ENCODE assay signal across 13 cellular contexts in the genomic region with DNA sequence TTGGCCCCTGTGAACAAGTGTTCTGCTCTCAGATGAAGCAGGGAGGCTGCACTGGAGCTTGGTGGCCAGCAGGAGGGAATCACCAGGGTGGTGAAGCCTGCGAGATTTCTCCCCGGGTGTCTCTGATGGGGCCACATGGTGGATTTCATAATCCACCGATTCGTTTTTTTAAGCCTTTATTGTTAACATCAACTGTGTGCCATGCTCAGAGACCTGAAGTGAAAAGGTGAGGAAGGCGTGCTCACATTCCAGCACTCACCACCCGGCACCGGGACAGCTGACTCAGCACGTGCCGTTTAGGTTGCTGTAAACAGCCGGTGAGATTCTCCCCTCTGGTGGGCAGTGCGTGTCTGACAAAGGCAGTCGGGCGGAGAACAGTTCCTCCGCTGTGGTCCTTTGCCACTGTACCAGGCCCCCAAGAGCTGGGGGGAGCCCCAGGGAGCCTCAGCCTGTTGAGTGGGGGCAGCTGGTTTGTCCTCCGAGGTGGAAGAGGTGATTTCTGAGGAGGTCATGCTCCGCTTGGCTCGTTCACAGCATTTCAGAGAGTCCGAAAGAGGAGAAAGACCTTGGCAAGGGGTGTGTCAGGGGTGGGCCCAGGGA. TPM values are rescaled to one million over a fixed set of nuclear protein-coding genes. Genes with fewer than 3 reads are reported as not detected.
DNase-seq lines count a peak whose midpoint lies in the region; ATAC-seq and TF ChIP-seq lines count a peak whose summit lies in the region.
"Had no signal": no experiment of that assay in that cellular context is flagged by ENCODE, and none has a peak within 500 bp of the region (broad histone marks: within the 10 kb centered on the region; RNA-seq: fewer than 3 reads in every experiment).

No MANE protein-coding gene starts in this region.

- H3K27me3 ChIP-seq in neural progenitor cell: no peaks in the 10 kb centered on the region

- no peak overlapping the region for H2AFZ ChIP-seq in neural progenitor cell (replicated peaks)

- peaks cover 14% of the 10 kb centered on the region for H4K20me1 ChIP-seq in neural progenitor cell (ENCODE audit: low read depth)

- no peak overlapping the region for H3K27ac Mint-ChIP-seq in chondrocyte (ENCODE audit: unreplicated experiment)
- H3K27ac Mint-ChIP-seq in neural progenitor cell: no peak overlapping the region
- H3K27ac Mint-ChIP-seq: effector memory CD8-positive, alpha-beta T cell had no signal

- peaks cover 13% of the 10 kb centered on the region for H3K4me1 ChIP-seq in neural progenitor cell

- H3K36me3 ChIP-seq in neural progenitor cell: no peaks in the 10 kb centered on the region

- no peaks in the 10 kb centered on the region for H3K27me3 Mint-ChIP-seq in chondrocyte (ENCODE audit: low read depth)
- H3K27me3 Mint-ChIP-seq in neural progenitor cell (ENCODE audit: insufficient read depth, low read depth): no peaks in the 10 kb centered on the region
- H3K27me3 Mint-ChIP-seq: effector memory CD8-positive, alpha-beta T cell; stimulated activated naive CD8-positive, alpha-beta T cell treated with anti-CD3 and anti-CD28 coated beads, Interleukin-15, amount 100 ng/mL, for 72 hours had no signal

- H3K9me3 Mint-ChIP-seq in chondrocyte (ENCODE audit: low read depth) (no peaks in the 10 kb centered on the region), neural progenitor cell (no peaks in the 10 kb centered on the region)
- H3K9me3 Mint-ChIP-seq: effector memory CD8-positive, alpha-beta T cell; stimulated activated naive CD8-positive, alpha-beta T cell treated with anti-CD3 and anti-CD28 coated beads, Interleukin-15, amount 100 ng/mL, for 72 hours had no signal

- H3K4me2 ChIP-seq in neural progenitor cell: no peak overlapping the region

- H3K79me2 ChIP-seq in neural progenitor cell (ENCODE audit: low read depth): no peaks in the 10 kb centered on the region

- H3K36me3 Mint-ChIP-seq in chondrocyte (ENCODE audit: low read depth): peaks cover 5% of the 10 kb centered on the region
- peaks cover 8% of the 10 kb centered on the region for H3K36me3 Mint-ChIP-seq in neural progenitor cell

- H3K27ac ChIP-seq in neural progenitor cell: no peak overlapping the region
- H3K27ac ChIP-seq: skin epidermis had no signal

- H3F3A ChIP-seq in neural progenitor cell (ENCODE audit: low read depth): no peaks in the 10 kb centered on the region

- H3K4me3 Mint-ChIP-seq in chondrocyte (ENCODE audit: unreplicated experiment) (no peak overlapping the region), neural progenitor cell (no peak overlapping the region)
- H3K4me3 Mint-ChIP-seq: effector memory CD8-positive, alpha-beta T cell; stimulated activated naive CD8-positive, alpha-beta T cell treated with anti-CD3 and anti-CD28 coated beads, Interleukin-15, amount 100 ng/mL, for 72 hours had no signal

- no peak overlapping the region for H3K4me3 ChIP-seq in neural progenitor cell
- H3K4me3 ChIP-seq: skin epidermis had no signal

- no peaks in the 10 kb centered on the region for H3K9me3 ChIP-seq in neural progenitor cell (ENCODE audit: low read depth)

- TF ChIP-seq CTCF in chondrocyte (IDR thresholded peaks at IDR 0.05): peak; percentile 61
- peak; percentile 26 for TF ChIP-seq CTCF in neural progenitor cell (IDR thresholded peaks at IDR 0.05)

- H3K9ac ChIP-seq in neural progenitor cell: no peak overlapping the region

- peaks cover 4% of the 10 kb centered on the region for H3K4me1 Mint-ChIP-seq in chondrocyte (ENCODE audit: low read depth)
- H3K4me1 Mint-ChIP-seq in neural progenitor cell: peaks cover 3% of the 10 kb centered on the region
- H3K4me1 Mint-ChIP-seq: stimulated activated naive CD8-positive, alpha-beta T cell treated with anti-CD3 and anti-CD28 coated beads, Interleukin-15, amount 100 ng/mL, for 72 hours had no signal

- no peak for ATAC-seq in GM21737 (IDR thresholded peaks at IDR 0.05; ENCODE audit: unreplicated experiment)
- ATAC-seq: effector memory CD8-positive, alpha-beta T cell; stimulated activated naive CD8-positive, alpha-beta T cell treated with anti-CD3 and anti-CD28 coated beads, Interleukin-15, amount 100 ng/mL, for 72 hours had no signal

- DNase-seq in EH (ENCODE audit: low read depth): peak; percentile 33
- peak; percentile 36 for DNase-seq in HT-29 (ENCODE audit: low spot score)
- no peak for DNase-seq in chondrocyte (ENCODE audit: low spot score)
- DNase-seq in neural progenitor cell (ENCODE audit: low spot score): peak; percentile 26
- DNase-seq in GOT3 (lab: John Stamatoyannopoulos, UW): no peak
- no peak for DNase-seq in NOMO-1 treated with DMSO at 0.1 percent for 48 hours (lab: John Stamatoyannopoulos, UW; ENCODE audit: unreplicated experiment)
- DNase-seq in NCI-H526 (lab: John Stamatoyannopoulos, UW): no peak
- DNase-seq: effector memory CD8-positive, alpha-beta T cell; NCI-H2029; SW 1271 had no signal

RNA-seq across cellular contexts. Expression of a gene that starts 12.7 kb away (rescaled TPM):
- total RNA-seq in HT-29 (2014; rRNA removed; shearing (Covaris generic)): 3.0 and 5.4 TPM in 2 replicates
- 9.3 to 17.3 TPM (median 13.4 TPM) in 3 replicates for total RNA-seq in chondrocyte
- 0.34 and 0.68 TPM in 2 replicates for total RNA-seq in neural progenitor cell (ENCODE audit: low replicate concordance)

RNA-seq across cellular contexts. Expression of a gene that starts 37.3 kb away (rescaled TPM):
- total RNA-seq in HT-29 (2014; rRNA removed; shearing (Covaris generic)): 506 and 531 TPM in 2 replicates
- 71.9 to 89.8 TPM (median 74.0 TPM) in 3 replicates for total RNA-seq in chondrocyte
- total RNA-seq in neural progenitor cell (ENCODE audit: low replicate concordance): 60.8 and 65.3 TPM in 2 replicates

Comparison
In these comparisons a context has a peak if more than half of its experiments do, and no peak if none do; other contexts are left out.
1. DNase-seq: peak in EH (single experiment), HT-29 (single experiment) and neural progenitor cell (single experiment); none in chondrocyte (single experiment), GOT3 (single experiment), NOMO-1 treated with DMSO at 0.1 percent for 48 hours (single experiment) and NCI-H526 (0 of 2).